In the genomic region with DNA sequence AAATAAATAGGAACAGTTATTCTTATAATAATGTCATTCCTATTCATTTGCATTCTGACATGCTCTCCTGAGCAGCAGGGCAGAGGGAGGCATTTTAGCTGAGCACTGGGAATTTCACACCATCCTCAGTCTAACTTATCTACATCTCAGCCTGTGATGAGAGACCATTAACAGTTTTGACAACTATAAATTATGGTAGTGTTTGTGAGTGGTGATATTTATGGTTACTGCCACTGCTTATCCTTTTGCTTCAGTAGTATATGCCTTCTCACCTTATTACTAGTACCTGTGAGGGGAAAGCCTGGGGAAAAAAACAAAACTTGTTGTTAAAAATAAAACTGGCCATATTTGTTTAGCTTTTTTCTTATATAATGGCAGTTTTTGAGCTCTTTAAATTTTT, we compare ENCODE assay signal across 29 cellular contexts.
"Had no signal": no experiment of that assay in that cellular context is flagged by ENCODE, and none has a peak within 500 bp of the region (broad histone marks: within the 10 kb centered on the region; RNA-seq: fewer than 3 reads in every experiment).

No MANE protein-coding gene starts in this region.

- H3K9me3 ChIP-seq: stomach, suprapubic skin, testis, thoracic aorta, thyroid gland, tibial artery, tibial nerve, transverse colon, upper lobe of left lung, upper lobe of right lung, uterus, vagina had no signal

- H3K27me3 ChIP-seq: stomach, suprapubic skin, testis, thyroid gland, tibial artery, upper lobe of left lung, uterus, vagina had no signal

- H3K4me3 ChIP-seq: stomach, suprapubic skin, testis, thoracic aorta, thyroid gland, tibial artery, tibial nerve, transverse colon, upper lobe of left lung, upper lobe of right lung, uterus, vagina had no signal

- H3K4me3 Mint-ChIP-seq: stimulated activated effector memory CD8-positive, alpha-beta T cell treated with anti-CD3 and anti-CD28 coated beads, Interleukin-12 subunit alpha, Interleukin-12 subunit beta, amount 100 ng/mL, for 72 hours; stimulated activated memory B cell treated with anti-CD40 and anti-IgM and Interleukin-4, amounts not matched to agents 10 μg/mL and 1 μg/mL and 100 μg/mL, for 72 hours; stimulated activated naive B cell treated with anti-CD40 and anti-IgM and Interleukin-4, amounts not matched to agents 10 μg/mL and 1 μg/mL and 100 μg/mL, for 72 hours; stimulated activated naive CD8-positive, alpha-beta T cell treated with anti-CD3 and anti-CD28 coated beads, Interleukin-15, amount 100 ng/mL, for 72 hours; stimulated activated naive CD8-positive, alpha-beta T cell treated with anti-CD3 and anti-CD28 coated beads, Interleukin-15, Interleukin-2, amounts not matched to agents 100 ng/mL and 50 ng/mL, for 24 hours; type B pancreatic cell had no signal

- H3K27ac ChIP-seq: stomach, suprapubic skin, testis, thoracic aorta, thyroid gland, tibial artery, tibial nerve, transverse colon, upper lobe of left lung, upper lobe of right lung, uterus, vagina had no signal

- H3K36me3 ChIP-seq: stomach, suprapubic skin, thoracic aorta, thyroid gland, tibial artery, tibial nerve, transverse colon, upper lobe of left lung, upper lobe of right lung, uterus, vagina had no signal

- H3K4me1 Mint-ChIP-seq: stimulated activated naive CD8-positive, alpha-beta T cell treated with anti-CD3 and anti-CD28 coated beads, Interleukin-15, amount 100 ng/mL, for 72 hours had no signal

- DNase-seq: stimulated activated CD4-positive, alpha-beta T cell treated with anti-CD3 and anti-CD28 coated beads, Interleukin-2, amount 100 ng/mL, for 48 hours; stimulated activated CD4-positive, alpha-beta T cell treated with anti-CD3 and anti-CD28 coated beads, Interleukin-4, amount 100 ng/mL, for 1 hour; stimulated activated CD4-positive, alpha-beta T cell treated with anti-CD3 and anti-CD28 coated beads, Interleukin-4, amount 100 ng/mL, for 24 hours; stimulated activated CD4-positive, alpha-beta T cell treated with anti-CD3 and anti-CD28 coated beads, Interleukin-4, amount 100 ng/mL, for 4 hours; stimulated activated CD8-positive, alpha-beta memory T cell treated with anti-CD3 and anti-CD28 coated beads, Interleukin-4, amount 100 ng/mL, for 48 hours; stimulated activated naive B cell treated with anti-CD40 and anti-IgM and Interleukin-4, amounts not matched to agents 10 μg/mL and 1 μg/mL and 100 μg/mL, for 72 hours; stimulated activated naive CD4-positive, alpha-beta T cell; stimulated activated naive CD4-positive, alpha-beta T cell treated with Interleukin-2 at 50 U/mL for 16 hours; stimulated activated naive CD8-positive, alpha-beta T cell treated with anti-CD3 and anti-CD28 coated beads, Interleukin-15, amount 100 ng/mL, for 72 hours; stimulated activated naive CD8-positive, alpha-beta T cell treated with anti-CD3 and anti-CD28 coated beads, Interleukin-15, Interleukin-2, amounts not matched to agents 100 U/mL and 50 U/mL, for 24 hours; stomach; substantia nigra; testis; thyroid gland; tibial artery; transverse colon; trophoblast cell; upper lobe of left lung; upper lobe of right lung; uterus had no signal

- FAIRE-seq: urothelium cell line had no signal

- H3K27ac Mint-ChIP-seq: stimulated activated effector memory CD8-positive, alpha-beta T cell treated with anti-CD3 and anti-CD28 coated beads, Interleukin-12 subunit alpha, Interleukin-12 subunit beta, amount 100 ng/mL, for 72 hours; stimulated activated memory B cell treated with anti-CD40 and anti-IgM and Interleukin-4, amounts not matched to agents 10 μg/mL and 1 μg/mL and 100 μg/mL, for 72 hours; stimulated activated naive B cell treated with anti-CD40 and anti-IgM and Interleukin-4, amounts not matched to agents 10 μg/mL and 1 μg/mL and 100 μg/mL, for 72 hours; stimulated activated naive CD8-positive, alpha-beta T cell treated with anti-CD3 and anti-CD28 coated beads, Interleukin-15, amount 100 ng/mL, for 72 hours; stimulated activated naive CD8-positive, alpha-beta T cell treated with anti-CD3 and anti-CD28 coated beads, Interleukin-15, Interleukin-2, amounts not matched to agents 100 ng/mL and 50 ng/mL, for 24 hours; type B pancreatic cell had no signal

- H3K4me1 ChIP-seq: stomach, suprapubic skin, testis, thyroid gland, tibial nerve, transverse colon, upper lobe of left lung, upper lobe of right lung, uterus, vagina had no signal

- ATAC-seq: stimulated activated effector memory CD8-positive, alpha-beta T cell treated with anti-CD3 and anti-CD28 coated beads, Interleukin-12 subunit alpha, Interleukin-12 subunit beta, amount 100 ng/mL, for 72 hours; stimulated activated memory B cell treated with anti-CD40 and anti-IgM and Interleukin-4, amounts not matched to agents 10 μg/mL and 1 μg/mL and 100 μg/mL, for 72 hours; stimulated activated naive B cell treated with anti-CD40 and anti-IgM and Interleukin-4, amounts not matched to agents 10 μg/mL and 1 μg/mL and 100 μg/mL, for 72 hours; stimulated activated naive CD8-positive, alpha-beta T cell treated with anti-CD3 and anti-CD28 coated beads, Interleukin-15, amount 100 ng/mL, for 72 hours; stimulated activated naive CD8-positive, alpha-beta T cell treated with anti-CD3 and anti-CD28 coated beads, Interleukin-15, Interleukin-2, amounts not matched to agents 100 U/mL and 50 U/mL, for 24 hours; upper lobe of right lung had no signal

- H3K36me3 Mint-ChIP-seq: stimulated activated effector memory CD8-positive, alpha-beta T cell treated with anti-CD3 and anti-CD28 coated beads, Interleukin-12 subunit alpha, Interleukin-12 subunit beta, amount 100 ng/mL, for 72 hours; stimulated activated memory B cell treated with anti-CD40 and anti-IgM and Interleukin-4, amounts not matched to agents 10 μg/mL and 1 μg/mL and 100 μg/mL, for 72 hours; stimulated activated naive B cell treated with anti-CD40 and anti-IgM and Interleukin-4, amounts not matched to agents 10 μg/mL and 1 μg/mL and 100 μg/mL, for 72 hours; type B pancreatic cell had no signal

- H3K9me3 Mint-ChIP-seq: stimulated activated effector memory CD8-positive, alpha-beta T cell treated with anti-CD3 and anti-CD28 coated beads, Interleukin-12 subunit alpha, Interleukin-12 subunit beta, amount 100 ng/mL, for 72 hours; stimulated activated memory B cell treated with anti-CD40 and anti-IgM and Interleukin-4, amounts not matched to agents 10 μg/mL and 1 μg/mL and 100 μg/mL, for 72 hours; stimulated activated naive B cell treated with anti-CD40 and anti-IgM and Interleukin-4, amounts not matched to agents 10 μg/mL and 1 μg/mL and 100 μg/mL, for 72 hours; stimulated activated naive CD8-positive, alpha-beta T cell treated with anti-CD3 and anti-CD28 coated beads, Interleukin-15, amount 100 ng/mL, for 72 hours; stimulated activated naive CD8-positive, alpha-beta T cell treated with anti-CD3 and anti-CD28 coated beads, Interleukin-15, Interleukin-2, amounts not matched to agents 100 ng/mL and 50 ng/mL, for 24 hours; type B pancreatic cell had no signal
